ENCODE assay signal across 9 cellular contexts in the genomic region with DNA sequence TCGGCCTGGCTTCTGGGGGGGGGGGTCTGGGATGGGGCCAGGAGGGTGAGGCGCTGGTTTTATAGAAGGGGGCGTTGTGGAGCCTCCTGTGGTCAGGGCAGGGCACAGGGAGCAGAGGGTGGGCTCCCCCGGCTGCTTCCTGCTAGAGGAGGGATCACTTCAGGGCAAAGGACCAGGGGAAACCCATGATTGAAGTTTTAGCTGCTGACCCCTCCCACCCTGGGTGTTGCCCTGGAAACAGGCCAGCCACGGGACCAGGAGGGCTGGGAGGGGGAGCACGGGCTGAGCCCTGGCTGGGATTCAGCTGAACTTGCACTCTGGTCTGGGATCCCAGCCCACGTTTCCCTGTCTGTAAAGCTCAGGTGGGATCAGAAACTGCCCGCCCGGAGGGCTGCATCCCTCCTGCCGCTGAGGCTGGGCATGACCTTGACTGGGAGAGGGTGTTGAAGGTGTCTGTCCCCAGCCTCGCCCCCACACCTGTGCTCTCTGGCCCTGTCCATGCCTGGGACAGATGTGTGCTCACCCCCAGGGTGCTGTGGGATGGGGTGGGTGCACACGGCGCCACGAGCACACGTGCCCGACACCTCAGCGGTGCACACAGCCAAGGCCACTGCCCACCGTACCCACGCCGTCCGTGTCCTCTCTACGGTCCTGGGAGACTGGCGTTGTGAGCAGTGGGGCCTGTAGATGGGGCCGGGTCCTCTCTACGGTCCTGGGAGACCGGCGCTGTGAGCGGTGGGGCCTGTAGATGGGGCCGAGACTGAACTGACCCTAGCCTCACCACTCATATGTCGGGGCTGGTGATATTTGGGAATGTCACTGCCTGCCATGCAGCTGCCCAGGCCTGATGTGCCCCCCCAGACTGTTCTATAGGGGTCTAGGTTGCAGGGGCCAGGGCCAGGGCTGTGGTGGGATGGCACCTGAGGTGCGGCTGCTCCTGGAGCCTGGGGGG. TPM values are rescaled to one million over a fixed set of nuclear protein-coding genes. Genes with fewer than 3 reads are reported as not detected.
DNase-seq lines count a peak whose midpoint lies in the region; ATAC-seq lines count a peak whose summit lies in the region.
"Had no signal": no experiment of that assay in that cellular context is flagged by ENCODE, and none has a peak within 500 bp of the region (broad histone marks: within the 10 kb centered on the region; RNA-seq: fewer than 3 reads in every experiment).

No MANE protein-coding gene starts in this region.

- H3K27me3 Mint-ChIP-seq in activated T-helper 2 cell treated with anti-CD3 and anti-CD28 coated beads, Interferon-gamma antibody, Interleukin-2, Interleukin-4, amounts not matched to agents 10 μg/mL and 5 μg/mL and 100 μg/mL, durations not matched to agents 14 hours and 24 hours and 36 hours (ENCODE audit: low read depth): peaks cover 1% of the 10 kb centered on the region

- intact Hi-C loops in left ventricle myocardium superior (cut with micrococcal nuclease): no loop called here
- intact Hi-C loops in activated T-helper 2 cell treated with anti-CD3 and anti-CD28 coated beads, Interferon-gamma antibody, Interleukin-2, Interleukin-4, amounts not matched to agents 10 μg/mL and 5 μg/mL and 100 μg/mL, durations not matched to agents 14 hours and 24 hours and 36 hours (cut with micrococcal nuclease): loop anchor here (5.0 kb wide), 1 partner anchor 67 kb away; a partner anchor contains a TSS

- peaks cover 19% of the 10 kb centered on the region for H3K4me1 ChIP-seq in HUES64 (ENCODE audit: insufficient read depth, low read length)
- H3K4me1 ChIP-seq in rectal smooth muscle tissue (ENCODE audit: control insufficient read depth, insufficient read depth, low read length): peaks cover 21% of the 10 kb centered on the region

- H3K4me3 ChIP-seq in HUES64 (ENCODE audit: low read length): peak overlapping the region; percentile 100
- peak overlapping the region; percentile 41 for H3K4me3 ChIP-seq in rectal smooth muscle tissue (ENCODE audit: low read length)

- DNase-seq in AG20443 (ENCODE audit: low spot score): peak; percentile 92
- DNase-seq in amniotic stem cell (lab: John Stamatoyannopoulos, UW): peak; percentile 61
- peak; percentile 94 for DNase-seq in left ventricle myocardium superior
- no peak for DNase-seq in activated T-helper 2 cell treated with anti-CD3 and anti-CD28 coated beads, Interferon-gamma antibody, Interleukin-2, Interleukin-4, amounts not matched to agents 10 μg/mL and 5 μg/mL and 100 μg/mL, durations not matched to agents 14 hours and 24 hours and 36 hours (ENCODE audit: low spot score)
- no peak for DNase-seq in SHP77 (lab: John Stamatoyannopoulos, UW)
- DNase-seq in putamen (ENCODE audit: low spot score): no peak

- H3K27ac ChIP-seq in HUES64 (ENCODE audit: low read depth, low read length) (peak overlapping the region; percentile 98; the same call in 1 of the 2 replicates), rectal smooth muscle tissue (ENCODE audit: low read depth, low read length) (peak overlapping the region; percentile 97)
- H3K27ac ChIP-seq: neutrophil had no signal

- no peak overlapping the region for H3K27ac Mint-ChIP-seq in activated T-helper 2 cell treated with anti-CD3 and anti-CD28 coated beads, Interferon-gamma antibody, Interleukin-2, Interleukin-4, amounts not matched to agents 10 μg/mL and 5 μg/mL and 100 μg/mL, durations not matched to agents 14 hours and 24 hours and 36 hours

- WGBS in HUES64: 39% methylated on average over 31 of the region's 31 CpGs

- peaks cover 10% of the 10 kb centered on the region for H3K36me3 Mint-ChIP-seq in activated T-helper 2 cell treated with anti-CD3 and anti-CD28 coated beads, Interferon-gamma antibody, Interleukin-2, Interleukin-4, amounts not matched to agents 10 μg/mL and 5 μg/mL and 100 μg/mL, durations not matched to agents 14 hours and 24 hours and 36 hours (ENCODE audit: low read depth)

- H3K9me3 ChIP-seq in HUES64 (ENCODE audit: insufficient read depth, low read depth, low read length): no peaks in the 10 kb centered on the region
- H3K9me3 ChIP-seq: neutrophil had no signal

- ATAC-seq in left ventricle myocardium superior: peak; percentile 62

- H3K9ac ChIP-seq in HUES64 (ENCODE audit: low read depth, low read length) (peak overlapping the region; percentile 28; the same call in 1 of the 2 replicates), rectal smooth muscle tissue (ENCODE audit: low read length) (peak overlapping the region; percentile 30)

- H3K27me3 ChIP-seq in HUES64 (ENCODE audit: insufficient read depth, low read length): peaks cover 9% of the 10 kb centered on the region
- H3K27me3 ChIP-seq in rectal smooth muscle tissue (ENCODE audit: control insufficient read depth, insufficient read depth, low read length): peaks cover 4% of the 10 kb centered on the region

- peaks cover 14% of the 10 kb centered on the region for H3K4me1 Mint-ChIP-seq in activated T-helper 2 cell treated with anti-CD3 and anti-CD28 coated beads, Interferon-gamma antibody, Interleukin-2, Interleukin-4, amounts not matched to agents 10 μg/mL and 5 μg/mL and 100 μg/mL, durations not matched to agents 14 hours and 24 hours and 36 hours (ENCODE audit: low read depth)

- H3K36me3 ChIP-seq in HUES64 (ENCODE audit: insufficient read depth, low read length) (peaks cover 10% of the 10 kb centered on the region), rectal smooth muscle tissue (ENCODE audit: control insufficient read depth, insufficient read depth, low read length) (peaks cover 3% of the 10 kb centered on the region)

- H3K4me3 Mint-ChIP-seq in activated T-helper 2 cell treated with anti-CD3 and anti-CD28 coated beads, Interferon-gamma antibody, Interleukin-2, Interleukin-4, amounts not matched to agents 10 μg/mL and 5 μg/mL and 100 μg/mL, durations not matched to agents 14 hours and 24 hours and 36 hours (ENCODE audit: low read depth): no peak overlapping the region

- no peaks in the 10 kb centered on the region for H3K9me3 Mint-ChIP-seq in activated T-helper 2 cell treated with anti-CD3 and anti-CD28 coated beads, Interferon-gamma antibody, Interleukin-2, Interleukin-4, amounts not matched to agents 10 μg/mL and 5 μg/mL and 100 μg/mL, durations not matched to agents 14 hours and 24 hours and 36 hours

RNA-seq across cellular contexts. Expression of a gene that starts 2.3 kb away (rescaled TPM):
- polyA plus RNA-seq in HUES64 (2013, experiment 1 of 2): 46.6 TPM
- 46.0 TPM for polyA plus RNA-seq in HUES64 (2013, experiment 2 of 2)
- total RNA-seq in left ventricle myocardium superior: 40.5 TPM
- total RNA-seq in activated T-helper 2 cell treated with anti-CD3 and anti-CD28 coated beads, Interferon-gamma antibody, Interleukin-2, Interleukin-4, amounts not matched to agents 10 μg/mL and 5 μg/mL and 100 μg/mL, durations not matched to agents 14 hours and 24 hours and 36 hours: 15.8 and 16.9 TPM in 2 replicates

RNA-seq across cellular contexts. Expression of a gene that starts 2.6 kb away (rescaled TPM):
- polyA plus RNA-seq in HUES64 (2013, experiment 1 of 2): 137 TPM
- polyA plus RNA-seq in HUES64 (2013, experiment 2 of 2): 140 TPM
- total RNA-seq in left ventricle myocardium superior: 266 TPM
- total RNA-seq in activated T-helper 2 cell treated with anti-CD3 and anti-CD28 coated beads, Interferon-gamma antibody, Interleukin-2, Interleukin-4, amounts not matched to agents 10 μg/mL and 5 μg/mL and 100 μg/mL, durations not matched to agents 14 hours and 24 hours and 36 hours: 101 and 111 TPM in 2 replicates

RNA-seq across cellular contexts. Expression of a gene that starts 12.2 kb away (rescaled TPM):
- 65.1 TPM for polyA plus RNA-seq in HUES64 (2013, experiment 1 of 2)
- polyA plus RNA-seq in HUES64 (2013, experiment 2 of 2): 87.2 TPM
- total RNA-seq in left ventricle myocardium superior: 401 TPM
- 95.7 and 106 TPM in 2 replicates for total RNA-seq in activated T-helper 2 cell treated with anti-CD3 and anti-CD28 coated beads, Interferon-gamma antibody, Interleukin-2, Interleukin-4, amounts not matched to agents 10 μg/mL and 5 μg/mL and 100 μg/mL, durations not matched to agents 14 hours and 24 hours and 36 hours

RNA-seq across cellular contexts. Expression of a gene that starts 17.2 kb away (rescaled TPM):
- 7.4 TPM for polyA plus RNA-seq in HUES64 (2013, experiment 1 of 2)
- polyA plus RNA-seq in HUES64 (2013, experiment 2 of 2): 10.2 TPM
- total RNA-seq in left ventricle myocardium superior: 31.0 TPM
- 4.9 and 5.1 TPM in 2 replicates for total RNA-seq in activated T-helper 2 cell treated with anti-CD3 and anti-CD28 coated beads, Interferon-gamma antibody, Interleukin-2, Interleukin-4, amounts not matched to agents 10 μg/mL and 5 μg/mL and 100 μg/mL, durations not matched to agents 14 hours and 24 hours and 36 hours

RNA-seq across cellular contexts. Expression of a gene that starts 26.3 kb away (rescaled TPM):
- 21.5 TPM for polyA plus RNA-seq in HUES64 (2013, experiment 1 of 2)
- 23.5 TPM for polyA plus RNA-seq in HUES64 (2013, experiment 2 of 2)
- total RNA-seq in left ventricle myocardium superior: 321 TPM
- 56.1 and 59.8 TPM in 2 replicates for total RNA-seq in activated T-helper 2 cell treated with anti-CD3 and anti-CD28 coated beads, Interferon-gamma antibody, Interleukin-2, Interleukin-4, amounts not matched to agents 10 μg/mL and 5 μg/mL and 100 μg/mL, durations not matched to agents 14 hours and 24 hours and 36 hours

Comparison
In these comparisons a context has a peak if more than half of its experiments do, and no peak if none do; other contexts are left out.
1. DNase-seq: peak in AG20443 (single experiment), amniotic stem cell (single experiment) and left ventricle myocardium superior (single experiment); none in activated T-helper 2 cell treated with anti-CD3 and anti-CD28 coated beads, Interferon-gamma antibody, Interleukin-2, Interleukin-4, amounts not matched to agents 10 μg/mL and 5 μg/mL and 100 μg/mL, durations not matched to agents 14 hours and 24 hours and 36 hours (single experiment), SHP77 (0 of 2) and putamen (single experiment).